In the genomic region with DNA sequence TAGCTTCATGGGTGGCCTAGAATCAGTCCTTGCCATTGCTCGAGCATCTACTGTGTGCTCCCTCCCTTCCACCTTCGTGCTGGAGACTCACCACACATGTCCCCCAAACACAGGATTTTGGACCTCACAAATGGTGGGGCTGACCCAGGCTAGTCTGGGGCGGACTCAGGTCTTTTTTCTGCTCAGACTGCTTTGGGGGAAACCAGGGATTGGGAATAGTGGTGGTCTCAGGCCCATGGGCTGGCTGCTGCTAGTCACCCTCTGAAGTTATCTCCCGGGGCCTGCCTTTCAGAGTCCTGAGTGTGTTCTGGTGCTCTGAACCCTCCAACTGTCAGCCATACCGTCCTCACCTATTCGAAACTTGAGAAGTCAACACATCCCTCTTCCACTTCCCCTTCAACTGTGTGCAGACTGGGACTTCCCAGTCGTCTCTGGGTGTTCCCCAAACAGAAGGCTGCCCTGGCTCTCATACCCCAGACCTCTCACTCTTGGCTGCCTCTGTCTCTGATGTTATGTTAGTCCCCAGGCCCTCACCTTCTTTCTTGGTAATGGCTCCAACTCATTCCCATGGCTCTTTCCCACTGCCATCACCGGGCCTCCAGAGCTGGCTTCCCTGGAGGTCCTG, we compare ENCODE assay signal across 8 cellular contexts. TPM values are rescaled to one million over a fixed set of nuclear protein-coding genes. Genes with fewer than 3 reads are reported as not detected.
A peak's percentile ranks its signal among the peaks of the same experiment; 100 is the strongest.
DNase-seq lines count a peak whose midpoint lies in the region; ATAC-seq and TF ChIP-seq lines count a peak whose summit lies in the region.

No MANE protein-coding gene starts in this region.

- 64 to 65% methylated on average over 7 to 8 of the region's 8 CpGs for WGBS in esophagus squamous epithelium, 2 donors

- no peaks in the 10 kb centered on the region for H3K27me3 ChIP-seq in esophagus squamous epithelium

- no peak for TF ChIP-seq CTCF in esophagus squamous epithelium (IDR thresholded peaks at IDR 0.05)

- H3K4me3 ChIP-seq in esophagus squamous epithelium: no peak overlapping the region

- intact Hi-C loops in esophagus squamous epithelium (cut with DNase I): no loop called here

- peaks cover 0 to 7% (median 0%) of the 10 kb centered on the region in 3 donors for H3K4me1 ChIP-seq in esophagus squamous epithelium

- no peak overlapping the region for H3K27ac ChIP-seq in esophagus squamous epithelium

- ATAC-seq in GM19023 (IDR thresholded peaks at IDR 0.05; ENCODE audit: unreplicated experiment) (peak; percentile 78), HG02973 (IDR thresholded peaks at IDR 0.05; ENCODE audit: unreplicated experiment) (peak; percentile 80)

- DNase-seq in AML-193 (lab: John Stamatoyannopoulos, UW) (peak; percentile 43 to 46), RPMI8226 (peak; percentile 91), NCI-H510A (lab: John Stamatoyannopoulos, UW) (no peak), COLO829 (ENCODE audit: low spot score) (no peak), DMS153 treated with DMSO at 0.1 percent for 48 hours (lab: John Stamatoyannopoulos, UW; ENCODE audit: unreplicated experiment) (no peak), esophagus squamous epithelium (lab: John Stamatoyannopoulos, UW) (no peak)

- no peak for TF ChIP-seq POLR2A in esophagus squamous epithelium (IDR thresholded peaks at IDR 0.05)

- no peaks in the 10 kb centered on the region for H3K9me3 ChIP-seq in esophagus squamous epithelium

- no peaks in the 10 kb centered on the region for H3K36me3 ChIP-seq in esophagus squamous epithelium

RNA-seq across cellular contexts. Expression of a gene that starts 46.0 kb away (rescaled TPM):
- total RNA-seq in esophagus squamous epithelium: 10 to 100 TPM; 11.6 to 14.7 (median 12.4) TPM

Comparison
In these comparisons a context has a peak if more than half of its experiments do, and no peak if none do; other contexts are left out.
1. DNase-seq: peak in AML-193 (2 of 2) and RPMI8226 (single experiment); none in NCI-H510A (single experiment), COLO829 (single experiment), DMS153 treated with DMSO at 0.1 percent for 48 hours (single experiment) and esophagus squamous epithelium (single experiment).